Comparison of ENCODE assay signal across 5 cellular contexts in genomic region chr6:167654389-167654788, GRCh38.
"Had no signal": no experiment of that assay in that cellular context is flagged by ENCODE, and none has a peak within 500 bp of the region (broad histone marks: within the 10 kb centered on the region; RNA-seq: fewer than 3 reads in every experiment).

No MANE protein-coding gene starts in this region.

- H3K4me3 Mint-ChIP-seq: GM23338, H9, IgD-negative memory B cell had no signal

- H3K9me3 Mint-ChIP-seq: GM23338 had no signal

- H3K4me3 ChIP-seq: GM23338 had no signal

- H3K4me1 Mint-ChIP-seq: IgD-negative memory B cell had no signal

- ATAC-seq: GM23338 had no signal

- H3K27ac Mint-ChIP-seq: GM23338, IgD-negative memory B cell had no signal

- DNase-seq: H9, HCEC 1CT, KG1 had no signal

- H3K36me3 Mint-ChIP-seq: IgD-negative memory B cell had no signal
